In the genomic region with DNA sequence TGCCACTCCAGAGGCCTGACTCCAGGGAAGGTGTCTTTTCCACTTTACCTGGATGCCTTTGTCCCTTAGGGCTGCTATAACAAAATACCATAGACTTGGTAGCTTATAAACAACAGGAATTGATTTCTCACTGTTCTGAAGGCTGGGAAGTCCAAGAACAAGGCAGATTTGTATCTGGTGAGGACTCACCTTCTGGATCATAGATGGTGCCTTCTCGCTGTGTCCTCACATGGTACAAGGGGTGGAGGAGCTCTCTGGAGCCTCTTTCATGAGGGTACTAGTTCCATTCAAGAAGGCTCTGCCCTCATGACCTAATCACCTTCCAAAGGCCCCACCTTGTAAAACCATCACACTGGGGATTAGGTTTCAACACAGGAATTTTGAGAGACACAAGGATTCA, we compare ENCODE assay signal across 7 cellular contexts. TPM values are rescaled to one million over a fixed set of nuclear protein-coding genes. Genes with fewer than 3 reads are reported as not detected.
"Had no signal": no experiment of that assay in that cellular context is flagged by ENCODE, and none has a peak within 500 bp of the region (broad histone marks: within the 10 kb centered on the region; RNA-seq: fewer than 3 reads in every experiment).

No MANE protein-coding gene starts in this region.

- H3K4me2 ChIP-seq: GM23338 had no signal

- DNase-seq: H9, HCEC 1CT had no signal

- H3K4me3 ChIP-seq: GM23338 had no signal

- FAIRE-seq: H1, H54, HTR-8/SVneo had no signal

- ATAC-seq: GM23338 had no signal

- H2AFZ ChIP-seq: GM23338 had no signal

RNA-seq across cellular contexts. Expression of a gene that starts 52.1 kb away (rescaled TPM):
- polyA plus RNA-seq: IgD-negative memory B cell had no signal
